In genomic region chr19:18761531-18762110, GRCh38 we compare ENCODE assay signal across 22 cellular contexts. TPM values are rescaled to one million over a fixed set of nuclear protein-coding genes. Genes with fewer than 3 reads are reported as not detected.
A peak's percentile ranks its signal among the peaks of the same experiment; 100 is the strongest.
DNase-seq lines count a peak whose midpoint lies in the region; ATAC-seq, FAIRE-seq and TF ChIP-seq lines count a peak whose summit lies in the region.
"Had no signal": no experiment of that assay in that cellular context is flagged by ENCODE, and none has a peak within 500 bp of the region (broad histone marks: within the 10 kb centered on the region; RNA-seq: fewer than 3 reads in every experiment).

No MANE protein-coding gene starts in this region.

- H4K20me1 ChIP-seq in PC-9 (ENCODE audit: insufficient read depth), result no peaks in the 10 kb centered on the region

- FAIRE-seq in kidney (lab: Jason Lieb, UNC), result no peak
- no peak for FAIRE-seq in frontal cortex (lab: Jason Lieb, UNC)
- FAIRE-seq: bronchial epithelial cell, GM18507 had no signal

- H3K4me1 Mint-ChIP-seq in stimulated activated naive B cell treated with anti-CD40 and anti-IgM and Interleukin-4, amounts not matched to agents 10 μg/mL and 1 μg/mL and 100 μg/mL, for 72 hours, result peaks cover 0 to 5% of the 10 kb centered on the region in 2 donors
- no peaks in the 10 kb centered on the region for H3K4me1 Mint-ChIP-seq in activated naive CD4-positive, alpha-beta T cell treated with anti-CD3 and anti-CD28 coated beads for 36 hours (ENCODE audit: low read depth)
- H3K4me1 Mint-ChIP-seq: immature natural killer cell had no signal

- no peaks in the 10 kb centered on the region for H3K9me3 Mint-ChIP-seq in stimulated activated naive B cell treated with anti-CD40 and anti-IgM and Interleukin-4, amounts not matched to agents 10 μg/mL and 1 μg/mL and 100 μg/mL, for 72 hours
- no peaks in the 10 kb centered on the region for H3K9me3 Mint-ChIP-seq in activated naive CD4-positive, alpha-beta T cell treated with anti-CD3 and anti-CD28 coated beads for 36 hours
- H3K9me3 Mint-ChIP-seq: CD4-positive, alpha-beta T cell; immature natural killer cell had no signal

- H3K9ac ChIP-seq in kidney (ENCODE audit: low read length in 2 of 2), result no peak overlapping the region

- no peak for ATAC-seq in stimulated activated naive B cell treated with anti-CD40 and anti-IgM and Interleukin-4, amounts not matched to agents 10 μg/mL and 1 μg/mL and 100 μg/mL, for 72 hours (replicated peaks)

- H3K4me2 ChIP-seq in PC-9, result peak overlapping the region; percentile 63; the same call in 1 of the 2 replicates

- H3K79me2 ChIP-seq in PC-9 (ENCODE audit: low read depth), result no peaks in the 10 kb centered on the region

- peak; percentile 75 for DNase-seq in DMS 273 (lab: John Stamatoyannopoulos, UW; ENCODE audit: unreplicated experiment)
- no peak for DNase-seq in DMS 273 treated with DMSO at 0.1 percent for 48 hours (lab: John Stamatoyannopoulos, UW)
- DNase-seq in PC-9, result no peak
- DNase-seq in kidney, result peak; percentile 69
- DNase-seq in stimulated activated naive B cell treated with anti-CD40 and anti-IgM and Interleukin-4, amounts not matched to agents 10 μg/mL and 1 μg/mL and 100 μg/mL, for 72 hours, result no peak
- no peak for DNase-seq in mucosa of gallbladder (ENCODE audit: low spot score)
- DNase-seq in frontal cortex (ENCODE audit: low spot score in 2 of 2), result no peak
- no peak for DNase-seq in activated naive CD4-positive, alpha-beta T cell treated with anti-CD3 and anti-CD28 coated beads for 36 hours
- DNase-seq: 8988T; activated naive CD4-positive, alpha-beta T cell treated with Interleukin-2 at 50 U/mL for 16 hours; CD4-positive, alpha-beta T cell; effector memory CD4-positive, alpha-beta T cell; immature natural killer cell; stimulated activated CD4-positive, alpha-beta T cell treated with anti-CD3 and anti-CD28 coated beads, Interleukin-1b, Interleukin-23, amount 100 ng/mL, for 48 hours; trophoblast cell had no signal

- H3K36me3 ChIP-seq in PC-9 (ENCODE audit: low read depth) (no peaks in the 10 kb centered on the region), kidney (ENCODE audit: control insufficient read depth in 1 of 2, insufficient read depth in 2 of 2, low read length in 2 of 2) (no peaks in the 10 kb centered on the region)

- no peak overlapping the region for H2AFZ ChIP-seq in PC-9

- H3K4me1 ChIP-seq in PC-9 (replicated peaks; ENCODE audit: insufficient read depth) (peaks cover 40% of the 10 kb centered on the region), kidney (ENCODE audit: control insufficient read depth in 1 of 2, insufficient read depth in 1 of 2, low read depth in 1 of 2, low read length in 2 of 2) (peaks cover 25 to 30% of the 10 kb centered on the region in 2 donors)

- no peak overlapping the region for H3K27ac ChIP-seq in PC-9
- peak overlapping the region; percentile 83 to 85 for H3K27ac ChIP-seq in kidney (ENCODE audit: low read depth in 2 of 2, low read length in 2 of 2)

- H3K4me3 ChIP-seq in PC-9 (no peak overlapping the region), kidney (ENCODE audit: low read length in 2 of 2) (no peak overlapping the region)

- CTCF ChIA-PET in PC-9 (lab: Charles Lee), result interaction anchor here (0.7 kb wide), 1 partner anchor 20 kb away, joined by 14 read pairs; no protein-coding TSS in a partner anchor
- CTCF ChIA-PET in activated naive CD4-positive, alpha-beta T cell treated with anti-CD3 and anti-CD28 coated beads for 36 hours (lab: Charles Lee), result no interaction called here

- peaks cover 0 to 2% of the 10 kb centered on the region in 2 donors for H3K36me3 Mint-ChIP-seq in stimulated activated naive B cell treated with anti-CD40 and anti-IgM and Interleukin-4, amounts not matched to agents 10 μg/mL and 1 μg/mL and 100 μg/mL, for 72 hours
- H3K36me3 Mint-ChIP-seq in activated naive CD4-positive, alpha-beta T cell treated with anti-CD3 and anti-CD28 coated beads for 36 hours (ENCODE audit: low read depth), result no peaks in the 10 kb centered on the region

- POLR2A ChIA-PET in PC-9 (lab: Charles Lee; ENCODE audit: unreplicated experiment), result no interaction called here

- intact Hi-C loops in PC-9 (cut with micrococcal nuclease; ENCODE audit: unreplicated experiment), result loop anchor here (5.0 to 10.0 kb wide), 2 partner anchors 86 to 157 kb away; partner anchors contain the start of gene CRLF1
- intact Hi-C loops in kidney (cut with DNase I), result no loop called here
- intact Hi-C loops in activated naive CD4-positive, alpha-beta T cell treated with anti-CD3 and anti-CD28 coated beads for 36 hours (cut with micrococcal nuclease), result no loop called here

- no peaks in the 10 kb centered on the region for H3K27me3 ChIP-seq in PC-9 (ENCODE audit: insufficient read depth, low read depth)

- BruUV-seq in PC-9 (replicated peaks; lab: Mats Ljungman, UMichigan), result no TSS peak

- H3F3A ChIP-seq in PC-9 (ENCODE audit: insufficient read depth, low read depth), result peaks cover 41% of the 10 kb centered on the region

- no peaks in the 10 kb centered on the region for H3K9me2 ChIP-seq in PC-9 (ENCODE audit: insufficient read depth)

- TF ChIP-seq CTCF in PC-9 (conservative IDR thresholded peaks at IDR 0.05) (no peak), kidney (IDR thresholded peaks at IDR 0.05; ENCODE audit: borderline replicate concordance, extremely low read depth, insufficient read depth) (no peak)

- H3K27ac Mint-ChIP-seq in stimulated activated naive B cell treated with anti-CD40 and anti-IgM and Interleukin-4, amounts not matched to agents 10 μg/mL and 1 μg/mL and 100 μg/mL, for 72 hours, result peak overlapping the region; percentile 20
- H3K27ac Mint-ChIP-seq in activated naive CD4-positive, alpha-beta T cell treated with anti-CD3 and anti-CD28 coated beads for 36 hours, result no peak overlapping the region
- H3K27ac Mint-ChIP-seq: CD4-positive, alpha-beta T cell; immature natural killer cell had no signal

- H3K27me3 Mint-ChIP-seq in stimulated activated naive B cell treated with anti-CD40 and anti-IgM and Interleukin-4, amounts not matched to agents 10 μg/mL and 1 μg/mL and 100 μg/mL, for 72 hours, result no peaks in the 10 kb centered on the region
- H3K27me3 Mint-ChIP-seq in activated naive CD4-positive, alpha-beta T cell treated with anti-CD3 and anti-CD28 coated beads for 36 hours (ENCODE audit: low read depth), result no peaks in the 10 kb centered on the region
- H3K27me3 Mint-ChIP-seq: CD4-positive, alpha-beta T cell had no signal

- H3K4me3 Mint-ChIP-seq in stimulated activated naive B cell treated with anti-CD40 and anti-IgM and Interleukin-4, amounts not matched to agents 10 μg/mL and 1 μg/mL and 100 μg/mL, for 72 hours, result no peak overlapping the region
- H3K4me3 Mint-ChIP-seq in activated naive CD4-positive, alpha-beta T cell treated with anti-CD3 and anti-CD28 coated beads for 36 hours, result no peak overlapping the region
- H3K4me3 Mint-ChIP-seq: CD4-positive, alpha-beta T cell; immature natural killer cell had no signal

- H3K9me3 ChIP-seq in PC-9 (ENCODE audit: insufficient read depth, low read depth) (no peaks in the 10 kb centered on the region), kidney (ENCODE audit: control insufficient read depth in 1 of 2, low read length in 2 of 2) (no peaks in the 10 kb centered on the region)

RNA-seq across cellular contexts. Expression of gene COMP, which starts 29.5 kb away (rescaled TPM):
- total RNA-seq in PC-9 (2021), result not detected in 2 replicates
- 33.2 TPM for total RNA-seq in kidney
- polyA plus RNA-seq in kidney (ENCODE audit: insufficient read depth, low read depth, low replicate concordance), result 1.8 TPM
- 2.0 TPM for total RNA-seq in mucosa of gallbladder
- not detected for total RNA-seq in frontal cortex
- not detected for total RNA-seq in activated naive CD4-positive, alpha-beta T cell treated with anti-CD3 and anti-CD28 coated beads for 36 hours
- total RNA-seq: activated CD8-positive, alpha-beta memory T cell treated with anti-CD3 and anti-CD28 coated beads for 36 hours; bronchial epithelial cell; CD4-positive, alpha-beta T cell; HT-29; M059J; mononuclear cell; pulmonary artery endothelial cell had no signal
- polyA plus RNA-seq: immature natural killer cell had no signal

Comparison
In these comparisons a context has a peak if more than half of its experiments do, and no peak if none do; other contexts are left out.
1. DNase-seq: peak in DMS 273 (single experiment) and kidney (single experiment); none in DMS 273 treated with DMSO at 0.1 percent for 48 hours (single experiment), PC-9 (0 of 2), stimulated activated naive B cell treated with anti-CD40 and anti-IgM and Interleukin-4, amounts not matched to agents 10 μg/mL and 1 μg/mL and 100 μg/mL, for 72 hours (single experiment), mucosa of gallbladder (single experiment), frontal cortex (0 of 2) and activated naive CD4-positive, alpha-beta T cell treated with anti-CD3 and anti-CD28 coated beads for 36 hours (single experiment).
2. RNA of gene COMP, which starts 29.5 kb away (total RNA-seq): 33.2 TPM in kidney (single experiment); 2.0 TPM in mucosa of gallbladder (single experiment), not detected in PC-9, not detected in frontal cortex (single experiment) and not detected in activated naive CD4-positive, alpha-beta T cell treated with anti-CD3 and anti-CD28 coated beads for 36 hours; every median in the first group is over 10 times any median in the second.